8 cellular contexts compared by ENCODE assay signal in genomic region chr22:41382098-41382578, GRCh38. TPM values are rescaled to one million over a fixed set of nuclear protein-coding genes. Genes with fewer than 3 reads are reported as not detected.
DNase-seq lines count a peak whose midpoint lies in the region; ATAC-seq and TF ChIP-seq lines count a peak whose summit lies in the region.

No MANE protein-coding gene starts in this region.

- intact Hi-C loops in natural killer cell (cut with micrococcal nuclease) = no loop called here

- H3K27me3 Mint-ChIP-seq in natural killer cell (ENCODE audit: low read depth in 2 of 2) = no peaks in the 10 kb centered on the region
- no peaks in the 10 kb centered on the region for H3K27me3 Mint-ChIP-seq in stimulated activated naive CD8-positive, alpha-beta T cell treated with anti-CD3 and anti-CD28 coated beads, Interleukin-15, Interleukin-2, amounts not matched to agents 100 ng/mL and 50 ng/mL, for 24 hours

- peak overlapping the region; percentile 94 to 98 for H3K27ac Mint-ChIP-seq in natural killer cell
- peak overlapping the region; percentile 82 for H3K27ac Mint-ChIP-seq in stimulated activated naive CD8-positive, alpha-beta T cell treated with anti-CD3 and anti-CD28 coated beads, Interleukin-15, Interleukin-2, amounts not matched to agents 100 ng/mL and 50 ng/mL, for 24 hours

- H3K36me3 Mint-ChIP-seq in natural killer cell = no peaks in the 10 kb centered on the region
- no peaks in the 10 kb centered on the region for H3K36me3 Mint-ChIP-seq in stimulated activated naive CD8-positive, alpha-beta T cell treated with anti-CD3 and anti-CD28 coated beads, Interleukin-15, Interleukin-2, amounts not matched to agents 100 ng/mL and 50 ng/mL, for 24 hours (ENCODE audit: low read depth)

- DNase-seq in DMS79 treated with DMSO at 0.1 percent for 48 hours (lab: John Stamatoyannopoulos, UW) (peak; percentile 34), DMS79 (lab: John Stamatoyannopoulos, UW) (no peak), NCI-H69 (lab: John Stamatoyannopoulos, UW) (peak; percentile 85), activated T-helper 1 cell treated with Interleukin-2 at 50 U/mL for 16 hours (ENCODE audit: low read depth) (peak; percentile 37), fibroblast of gingiva (ENCODE audit: low read depth) (peak; percentile 39), natural killer cell (peak; percentile 61)

- no peak for TF ChIP-seq CTCF in natural killer cell (IDR thresholded peaks at IDR 0.05)

- H3K4me1 Mint-ChIP-seq in natural killer cell = peaks cover 0 to 13% of the 10 kb centered on the region in 2 donors
- peaks cover 17% of the 10 kb centered on the region for H3K4me1 Mint-ChIP-seq in stimulated activated naive CD8-positive, alpha-beta T cell treated with anti-CD3 and anti-CD28 coated beads, Interleukin-15, Interleukin-2, amounts not matched to agents 100 ng/mL and 50 ng/mL, for 24 hours (ENCODE audit: low read depth)

- peak; percentile 31 for ATAC-seq in HG02588 (IDR thresholded peaks at IDR 0.05; ENCODE audit: unreplicated experiment)
- ATAC-seq in natural killer cell = peak; percentile 29 to 58 (median 38)

- H3K4me3 Mint-ChIP-seq in natural killer cell = peak overlapping the region; percentile 94
- H3K4me3 Mint-ChIP-seq in stimulated activated naive CD8-positive, alpha-beta T cell treated with anti-CD3 and anti-CD28 coated beads, Interleukin-15, Interleukin-2, amounts not matched to agents 100 ng/mL and 50 ng/mL, for 24 hours = peak overlapping the region; percentile 81

- no peaks in the 10 kb centered on the region for H3K9me3 Mint-ChIP-seq in natural killer cell
- no peaks in the 10 kb centered on the region for H3K9me3 Mint-ChIP-seq in stimulated activated naive CD8-positive, alpha-beta T cell treated with anti-CD3 and anti-CD28 coated beads, Interleukin-15, Interleukin-2, amounts not matched to agents 100 ng/mL and 50 ng/mL, for 24 hours

RNA-seq across cellular contexts. Expression of gene TEF, which starts 0.4 kb away (rescaled TPM):
- total RNA-seq in natural killer cell = 1 to 10 TPM; 2.7 to 5.5 (median 3.0) TPM
